Comparison of ENCODE assay signal across 22 cellular contexts in the genomic region with DNA sequence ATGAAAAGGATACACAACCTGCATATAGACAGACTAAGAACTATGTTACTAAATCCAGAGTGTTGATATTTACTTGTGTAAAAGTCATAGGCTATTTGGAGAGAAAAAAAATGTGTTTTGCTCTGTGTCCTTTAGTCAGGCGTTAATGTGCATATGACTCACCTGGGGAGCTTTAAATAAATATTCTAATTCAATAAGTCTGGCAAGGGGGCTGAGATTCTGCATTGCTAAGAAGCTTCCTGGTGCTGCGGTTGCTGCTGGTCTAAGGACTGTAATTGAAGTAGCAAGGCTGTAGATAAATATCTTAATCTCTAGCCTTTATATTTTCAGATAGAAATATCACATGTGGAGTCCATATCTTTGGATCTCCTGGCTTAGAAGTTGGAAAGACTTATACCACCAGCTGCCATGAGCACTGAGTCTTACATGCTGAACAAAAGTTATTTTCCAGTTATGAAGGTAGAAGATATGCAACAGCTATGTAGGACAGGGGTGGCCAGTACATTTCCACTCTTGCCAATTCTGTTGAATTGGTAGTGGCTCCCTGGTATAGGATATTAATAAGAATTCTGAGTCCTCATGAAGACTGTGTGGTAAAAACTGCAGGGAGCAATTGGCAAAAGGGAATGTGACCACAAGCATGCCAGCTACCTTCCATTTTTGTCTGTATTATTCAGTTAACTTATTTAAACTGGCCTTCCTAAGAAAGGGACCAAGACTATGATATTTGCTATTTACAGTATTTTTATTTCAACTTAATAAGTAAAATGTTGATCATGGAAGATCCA. TPM values are rescaled to one million over a fixed set of nuclear protein-coding genes. Genes with fewer than 3 reads are reported as not detected.
A peak's percentile ranks its signal among the peaks of the same experiment; 100 is the strongest.
DNase-seq lines count a peak whose midpoint lies in the region; ATAC-seq and TF ChIP-seq lines count a peak whose summit lies in the region.
"Had no signal": no experiment of that assay in that cellular context is flagged by ENCODE, and none has a peak within 500 bp of the region (broad histone marks: within the 10 kb centered on the region; RNA-seq: fewer than 3 reads in every experiment).

No MANE protein-coding gene starts in this region.

- ATAC-seq in HG03469 (IDR thresholded peaks at IDR 0.05; ENCODE audit: unreplicated experiment) = no peak
- ATAC-seq: activated T-cell treated with anti-CD3 and anti-CD28 coated beads, Interleukin-2, amount 50 U/mL, for 72 hours; gastroesophageal sphincter; HCT116; Panc1; right lobe of liver; stimulated activated effector memory CD8-positive, alpha-beta T cell treated with anti-CD3 and anti-CD28 coated beads, Interleukin-12 subunit alpha, Interleukin-12 subunit beta, amount 100 ng/mL, for 72 hours had no signal

- H3K4me1 ChIP-seq in PC-9 (replicated peaks; ENCODE audit: insufficient read depth) (peaks cover 20% of the 10 kb centered on the region), trophoblast cell (ENCODE audit: control insufficient read depth in 1 of 2, insufficient read depth in 2 of 2, low read length in 2 of 2) (no peaks in the 10 kb centered on the region)
- H3K4me1 ChIP-seq: SJCRH30 had no signal

- CTCF ChIA-PET in PC-9 (lab: Charles Lee) = no interaction called here

- no peak overlapping the region for H3K4ac ChIP-seq in trophoblast cell (ENCODE audit: low read depth, low read length)

- no peaks in the 10 kb centered on the region for H3K9me2 ChIP-seq in PC-9 (ENCODE audit: insufficient read depth)

- H3K23ac ChIP-seq in trophoblast cell (ENCODE audit: low read length) = no peak overlapping the region

- no peak overlapping the region for H3K14ac ChIP-seq in trophoblast cell (ENCODE audit: low read length)

- intact Hi-C loops in PC-9 (cut with micrococcal nuclease; ENCODE audit: unreplicated experiment) = no loop called here

- H2AFZ ChIP-seq in PC-9 = no peak overlapping the region
- H2AFZ ChIP-seq in trophoblast cell (ENCODE audit: insufficient read depth, low read length, poor library complexity) = no peak overlapping the region

- POLR2A ChIA-PET in PC-9 (lab: Charles Lee; ENCODE audit: unreplicated experiment) = interaction anchor here (0.6 kb wide), 1 partner anchor 19 kb away, joined by 3 read pairs; no protein-coding TSS in a partner anchor

- no peak overlapping the region for H3K9ac ChIP-seq in trophoblast cell (ENCODE audit: low read length)

- H4K12ac ChIP-seq in trophoblast cell (ENCODE audit: low read depth, low read length) = no peak overlapping the region

- BruUV-seq in PC-9 (replicated peaks; lab: Mats Ljungman, UMichigan) = no TSS peak

- H3K27me3 ChIP-seq in PC-9 (ENCODE audit: insufficient read depth, low read depth) (no peaks in the 10 kb centered on the region), trophoblast cell (ENCODE audit: insufficient read depth, low read length) (no peaks in the 10 kb centered on the region)
- H3K27me3 ChIP-seq: cardiac muscle cell, gastroesophageal sphincter, MG63, right lobe of liver, SJCRH30, testis had no signal

- H3K18ac ChIP-seq in trophoblast cell (ENCODE audit: low read length) = no peak overlapping the region

- 0 out of 2 replicates have a peak, but pooled peaks cover 7% of the 10 kb centered on the region for H3K36me3 ChIP-seq in PC-9 (ENCODE audit: low read depth)
- H3K36me3 ChIP-seq in trophoblast cell (ENCODE audit: control insufficient read depth in 1 of 2, insufficient read depth in 2 of 2, low read length in 2 of 2) = no peaks in the 10 kb centered on the region
- H3K36me3 ChIP-seq: cardiac muscle cell, gastroesophageal sphincter, MG63, right lobe of liver had no signal

- H2BK5ac ChIP-seq in trophoblast cell (ENCODE audit: low read depth, low read length, poor library complexity) = no peak overlapping the region

- H3K27ac ChIP-seq in PC-9 (no peak overlapping the region), trophoblast cell (ENCODE audit: low read depth, low read length) (no peak overlapping the region)
- H3K27ac ChIP-seq: cardiac muscle cell, gastroesophageal sphincter, right lobe of liver, SJCRH30, testis had no signal

- no peak overlapping the region for H2AK5ac ChIP-seq in trophoblast cell (ENCODE audit: low read length)

- peaks cover 4% of the 10 kb centered on the region for H3K79me1 ChIP-seq in trophoblast cell (ENCODE audit: low read length)

- H4K20me1 ChIP-seq in PC-9 (ENCODE audit: insufficient read depth) = no peaks in the 10 kb centered on the region

- no peaks in the 10 kb centered on the region for H3K9me3 ChIP-seq in PC-9 (ENCODE audit: insufficient read depth, low read depth)
- no peaks in the 10 kb centered on the region for H3K9me3 ChIP-seq in trophoblast cell (ENCODE audit: insufficient read depth, low read depth, low read length)
- H3K9me3 ChIP-seq: gastroesophageal sphincter, MG63, right lobe of liver, SJCRH30, testis had no signal

- H3K4me2 ChIP-seq in PC-9 = peak overlapping the region; percentile 36; the same call in 1 of the 2 replicates
- H3K4me2 ChIP-seq in trophoblast cell (ENCODE audit: low read length) = no peak overlapping the region

- no peak overlapping the region for H4K91ac ChIP-seq in trophoblast cell (ENCODE audit: low read depth, low read length)

- no peak overlapping the region for H2BK12ac ChIP-seq in trophoblast cell (ENCODE audit: low read length)

- H2BK120ac ChIP-seq in trophoblast cell (ENCODE audit: insufficient read depth, low read length, poor library complexity) = no peak overlapping the region

- peaks cover 21% of the 10 kb centered on the region for H3K79me2 ChIP-seq in PC-9 (ENCODE audit: low read depth)
- peaks cover 2% of the 10 kb centered on the region for H3K79me2 ChIP-seq in trophoblast cell (ENCODE audit: control insufficient read depth, insufficient read depth, low read length, poor library complexity)

- H3F3A ChIP-seq in PC-9 (ENCODE audit: insufficient read depth, low read depth) = no peaks in the 10 kb centered on the region

- DNase-seq in ELR (ENCODE audit: low read depth) = peak; percentile 40
- DNase-seq in PC-9 = peak; percentile 43 to 75
- peak; percentile 40 for DNase-seq in fibroblast of mammary gland (ENCODE audit: low read depth)
- peak; percentile 35 to 72 for DNase-seq in trophoblast cell
- DNase-seq in NCI-H748 (lab: John Stamatoyannopoulos, UW; ENCODE audit: unreplicated experiment) = no peak
- DNase-seq in HK-2 (ENCODE audit: unreplicated experiment) = no peak
- DNase-seq in epidermal melanocyte (ENCODE audit: insufficient read length, low spot score) = no peak
- DNase-seq: activated CD8-positive, alpha-beta memory T cell treated with anti-CD3 and anti-CD28 coated beads for 24 hours; activated T-cell treated with anti-CD3 and anti-CD28 coated beads, Interleukin-2, amount 50 U/mL, for 72 hours; dermis blood vessel endothelial cell; erythroblast; MG63; occipital lobe; right lobe of liver; SJCRH30; testis had no signal

- WGBS in trophoblast cell (ENCODE audit: extremely low coverage, insufficient coverage, insufficient read length) = no CpG with 5 or more reads among the region's 2 CpGs

- H4K8ac ChIP-seq in trophoblast cell (ENCODE audit: low read depth, low read length) = no peak overlapping the region

- H3K4me3 ChIP-seq in PC-9 (no peak overlapping the region), fibroblast of mammary gland (ENCODE audit: control insufficient read depth, low read depth, low read length) (no peak overlapping the region), trophoblast cell (ENCODE audit: low read depth, low read length) (no peak overlapping the region)
- H3K4me3 ChIP-seq: cardiac muscle cell, gastroesophageal sphincter, MG63, right lobe of liver, SJCRH30, testis had no signal

- TF ChIP-seq CTCF in PC-9 (conservative IDR thresholded peaks at IDR 0.05) (no peak), fibroblast of mammary gland (conservative IDR thresholded peaks at IDR 0.05; ENCODE audit: control insufficient read depth, insufficient read depth, low read depth, low read length) (no peak)

RNA-seq across cellular contexts. Expression of a gene that starts 4.8 kb away (rescaled TPM):
- 30.0 and 31.7 TPM in 2 replicates for total RNA-seq in PC-9 (2021)
- polyA plus RNA-seq in trophoblast cell (2013) = 35.1 and 37.3 TPM in 2 replicates

Comparison
In these comparisons a context has a peak if more than half of its experiments do, and no peak if none do; other contexts are left out.
1. DNase-seq: peak in ELR (single experiment), PC-9 (2 of 2), fibroblast of mammary gland (single experiment) and trophoblast cell (2 of 2); none in NCI-H748 (single experiment), HK-2 (single experiment) and epidermal melanocyte (single experiment).